In genomic region chr11:93541884-93542752, GRCh38 we compare ENCODE assay signal across 1 cellular context.
TF ChIP-seq lines count a peak whose summit lies in the region.

No MANE protein-coding gene starts in this region.

TF ChIP-seq in K562, 482 proteins besides CTCF, POLR2A, EP300 and RAD21 (continued from another document):
- TF ChIP-seq, protein P1, sequence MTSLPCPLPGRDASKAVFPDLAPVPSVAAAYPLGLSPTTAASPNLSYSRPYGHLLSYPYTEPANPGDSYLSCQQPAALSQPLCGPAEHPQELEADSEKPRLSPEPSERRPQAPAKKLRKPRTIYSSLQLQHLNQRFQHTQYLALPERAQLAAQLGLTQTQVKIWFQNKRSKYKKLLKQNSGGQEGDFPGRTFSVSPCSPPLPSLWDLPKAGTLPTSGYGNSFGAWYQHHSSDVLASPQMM (CRISPR knock-in tag; IDR thresholded peaks at IDR 0.05): no peak
- no peak for TF ChIP-seq IFI16 (CRISPR knock-in tag; IDR thresholded peaks at IDR 0.05)
- TF ChIP-seq HDAC1 (IDR thresholded peaks at IDR 0.05): 0 out of 4 replicates have a peak, but pooled peaks of 1 of the 2 experiments have one; percentile 17
- TF ChIP-seq ESRRA (IDR thresholded peaks at IDR 0.05; ENCODE audit: borderline replicate concordance, low read depth): peak; percentile 95
- no peak for TF ChIP-seq TRIM25 (IDR thresholded peaks at IDR 0.05; ENCODE audit: borderline replicate concordance)
- no peak for TF ChIP-seq SETDB1 (IDR thresholded peaks at IDR 0.05; ENCODE audit: low read length)
- TF ChIP-seq ZNF121 (CRISPR knock-in tag; conservative IDR thresholded peaks at IDR 0.05): no peak
- no peak for TF ChIP-seq MCM3 (IDR thresholded peaks at IDR 0.05)
- peak; percentile 43 for TF ChIP-seq KDM5B (IDR thresholded peaks at IDR 0.05; ENCODE audit: insufficient replicate concordance, low read depth, low read length)
- TF ChIP-seq ZNF318 (IDR thresholded peaks at IDR 0.05; ENCODE audit: borderline replicate concordance in 1 of 2, low read depth in 1 of 2): no peak
- TF ChIP-seq RBFOX2 (IDR thresholded peaks at IDR 0.05; ENCODE audit: low read depth, low read length): no peak
- no peak for TF ChIP-seq MTA1 (IDR thresholded peaks at IDR 0.05; ENCODE audit: borderline replicate concordance)
- no peak for TF ChIP-seq CSDE1 (IDR thresholded peaks at IDR 0.05)
- no peak for TF ChIP-seq RHOXF2B (CRISPR knock-in tag; conservative IDR thresholded peaks at IDR 0.05)
- no peak for TF ChIP-seq ETV5 (CRISPR knock-in tag; IDR thresholded peaks at IDR 0.05; ENCODE audit: low read depth)
- no peak for TF ChIP-seq MTF1 (CRISPR knock-in tag; IDR thresholded peaks at IDR 0.05; ENCODE audit: borderline replicate concordance)
- no peak for TF ChIP-seq TCFL5 (CRISPR knock-in tag; conservative IDR thresholded peaks at IDR 0.05)
- no peak for TF ChIP-seq PRPF4 (IDR thresholded peaks at IDR 0.05; ENCODE audit: insufficient read depth, low read depth, low read length, poor library complexity, severe bottlenecking)
- no peak for TF ChIP-seq MBD2 (IDR thresholded peaks at IDR 0.05; ENCODE audit: borderline replicate concordance, low read depth)
- TF ChIP-seq DMBX1 (CRISPR knock-in tag; IDR thresholded peaks at IDR 0.05; ENCODE audit: borderline replicate concordance): no peak
- TF ChIP-seq POLR2AphosphoS2 (IDR thresholded peaks at IDR 0.05; ENCODE audit: low read length): no peak
- no peak for TF ChIP-seq ZFP36 (IDR thresholded peaks at IDR 0.05; ENCODE audit: low read depth, low read length, partially characterized antibody)
- TF ChIP-seq, protein P2, sequence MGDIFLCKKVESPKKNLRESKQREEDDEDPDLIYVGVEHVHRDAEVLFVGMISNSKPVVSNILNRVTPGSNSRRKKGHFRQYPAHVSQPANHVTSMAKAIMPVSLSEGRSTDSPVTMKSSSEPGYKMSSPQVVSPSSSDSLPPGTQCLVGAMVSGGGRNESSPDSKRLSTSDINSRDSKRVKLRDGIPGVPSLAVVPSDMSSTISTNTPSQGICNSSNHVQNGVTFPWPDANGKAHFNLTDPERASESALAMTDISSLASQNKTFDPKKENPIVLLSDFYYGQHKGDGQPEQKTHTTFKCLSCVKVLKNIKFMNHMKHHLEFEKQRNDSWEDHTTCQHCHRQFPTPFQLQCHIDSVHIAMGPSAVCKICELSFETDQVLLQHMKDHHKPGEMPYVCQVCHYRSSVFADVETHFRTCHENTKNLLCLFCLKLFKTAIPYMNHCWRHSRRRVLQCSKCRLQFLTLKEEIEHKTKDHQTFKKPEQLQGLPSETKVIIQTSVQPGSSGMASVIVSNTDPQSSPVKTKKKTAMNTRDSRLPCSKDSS (IDR thresholded peaks at IDR 0.05; ENCODE audit: low read depth, partially characterized antibody): no peak
